In genomic region chr7:96708872-96709271, GRCh38 we compare ENCODE assay signal across 8 cellular contexts. TPM values are rescaled to one million over a fixed set of nuclear protein-coding genes. Genes with fewer than 3 reads are reported as not detected.
A peak's percentile ranks its signal among the peaks of the same experiment; 100 is the strongest.
DNase-seq lines count a peak whose midpoint lies in the region; ATAC-seq, FAIRE-seq and TF ChIP-seq lines count a peak whose summit lies in the region.

No MANE protein-coding gene starts in this region.

- BruUV-seq in A673 (replicated peaks; lab: Mats Ljungman, UMichigan) (no TSS peak), endothelial cell of umbilical vein (replicated peaks; lab: Mats Ljungman, UMichigan) (no TSS peak)

- H3K36me3 ChIP-seq in A673 (ENCODE audit: insufficient read depth, low read length, poor library complexity, severe bottlenecking) (peaks cover 17% of the 10 kb centered on the region), endothelial cell of umbilical vein (ENCODE audit: control insufficient read depth in 2 of 2, extremely low read depth in 1 of 2, insufficient read depth in 2 of 2, low read length in 2 of 2) (peaks cover 2 to 3% of the 10 kb centered on the region in 2 experiments)

- H3K4me3 ChIP-seq in A673 (ENCODE audit: low read depth, low read length, poor library complexity, severe bottlenecking) (peak overlapping the region; percentile 92), endothelial cell of umbilical vein (replicated peaks in 1 of 3; ENCODE audit: insufficient read depth in 1 of 3, low read depth in 1 of 3, low read length in 3 of 3) (peak overlapping the region; percentile 70 to 98 (median 73))

- no peak for TF ChIP-seq CTCF in A673 (conservative IDR thresholded peaks at IDR 0.05; ENCODE audit: low read depth, low read length)
- no peak for TF ChIP-seq CTCF in endothelial cell of umbilical vein (IDR thresholded peaks at IDR 0.05; ENCODE audit: extremely low read depth in 1 of 2, insufficient read depth in 1 of 2, low read depth in 1 of 2, low read length in 2 of 2)

- dilution Hi-C loops in endothelial cell of umbilical vein (cut with MboI; ENCODE audit: extremely low pct_ligation_motif_present, low sequenced_read_pairs), result no loop called here

- CTCF ChIA-PET in A673 (lab: Charles Lee), result no interaction called here
- CTCF ChIA-PET in endothelial cell of umbilical vein (lab: Charles Lee), result interaction anchor here (1.5 kb wide), 1 partner anchor 620 kb away, joined by 3 read pairs; no protein-coding TSS in a partner anchor

- H3K9me3 ChIP-seq in A673 (ENCODE audit: low read depth, low read length, poor library complexity, severe bottlenecking), result peaks cover 2% of the 10 kb centered on the region
- H3K9me3 ChIP-seq in endothelial cell of umbilical vein (replicated peaks; ENCODE audit: control insufficient read depth, insufficient read depth, low read length), result peaks cover 2% of the 10 kb centered on the region

- H3K27ac ChIP-seq in A673 (ENCODE audit: low read depth, low read length, poor library complexity, severe bottlenecking), result peak overlapping the region; percentile 98
- peak overlapping the region; percentile 96 for H3K27ac ChIP-seq in endothelial cell of umbilical vein (ENCODE audit: insufficient read depth, low read depth, low read length)

- peaks cover 13% of the 10 kb centered on the region for H3K4me1 ChIP-seq in A673 (ENCODE audit: insufficient read depth, low read length, poor library complexity, severe bottlenecking)
- H3K4me1 ChIP-seq in endothelial cell of umbilical vein (ENCODE audit: control insufficient read depth, extremely low read depth, insufficient read depth, low read length), result peaks cover 15% of the 10 kb centered on the region

- H3K9me1 ChIP-seq in endothelial cell of umbilical vein (replicated peaks; ENCODE audit: control insufficient read depth, extremely low read depth, insufficient read depth, low read length), result no peaks in the 10 kb centered on the region

- H3K79me2 ChIP-seq in endothelial cell of umbilical vein (ENCODE audit: control insufficient read depth, insufficient read depth, low read length), result peaks cover 51% of the 10 kb centered on the region

- H3K4me2 ChIP-seq in endothelial cell of umbilical vein (ENCODE audit: insufficient read depth, low read length), result peak overlapping the region; percentile 95

- DNase-seq in A673 (ENCODE audit: low spot score) (peak; percentile 14), NCI-H69 (lab: John Stamatoyannopoulos, UW) (peak; percentile 61), endothelial cell of umbilical vein (ENCODE audit: low read depth, low spot score) (no peak), pons (ENCODE audit: low spot score) (peak; percentile 9)
- DNase-seq in activated CD4-positive, CD25-positive, alpha-beta regulatory T cell (lab: John Stamatoyannopoulos, UW), result no peak
- DNase-seq in activated CD4-positive, alpha-beta T cell treated with anti-CD3 and anti-CD28 coated beads, Interleukin-2, amount 50 U/mL, for 1 hour, result no peak

- no peak for TF ChIP-seq POLR2A in endothelial cell of umbilical vein (IDR thresholded peaks at IDR 0.05; ENCODE audit: low read depth, low read length)

- no peaks in the 10 kb centered on the region for H4K20me1 ChIP-seq in endothelial cell of umbilical vein (replicated peaks; ENCODE audit: control insufficient read depth, extremely low read depth, insufficient read depth, low read length)

- POLR2A ChIA-PET in A673 (lab: Charles Lee; ENCODE audit: low non-redundant PET) (interaction anchor here (0.7 kb wide), 1 partner anchor 170 kb away, joined by 3 read pairs; no protein-coding TSS in a partner anchor), endothelial cell of umbilical vein (lab: Charles Lee) (interaction anchor here (1.4 kb wide), 1 partner anchor 34 kb away, joined by 3 read pairs; no protein-coding TSS in a partner anchor)

- H3K9ac ChIP-seq in endothelial cell of umbilical vein (replicated peaks; ENCODE audit: extremely low read depth, insufficient read depth, low read length), result peak overlapping the region; percentile 97

- no peaks in the 10 kb centered on the region for H3K27me3 ChIP-seq in A673 (replicated peaks; ENCODE audit: insufficient read depth, low read depth, low read length, poor library complexity)
- H3K27me3 ChIP-seq in endothelial cell of umbilical vein (ENCODE audit: control insufficient read depth in 2 of 2, insufficient read depth in 2 of 2, low read length in 2 of 2), result peaks cover 0 to 3% of the 10 kb centered on the region in 2 experiments

- intact Hi-C loops in A673 (cut with micrococcal nuclease; ENCODE audit: unreplicated experiment) (no loop called here), endothelial cell of umbilical vein (cut with micrococcal nuclease) (loop anchor here (1.0 to 10.0 kb wide), 7 partner anchors 11 to 794 kb away; partner anchors contain the start of gene SLC25A13)

- no peak for FAIRE-seq in endothelial cell of umbilical vein (lab: Jason Lieb, UNC)

- ATAC-seq in GM19452 (IDR thresholded peaks at IDR 0.05; ENCODE audit: unreplicated experiment), result peak; percentile 4
- ATAC-seq in GM21576 (IDR thresholded peaks at IDR 0.05; ENCODE audit: unreplicated experiment), result no peak

- H2AFZ ChIP-seq in endothelial cell of umbilical vein (ENCODE audit: low read depth, low read length), result peak overlapping the region; percentile 100

TF ChIP-seq in endothelial cell of umbilical vein, 7 proteins besides CTCF, POLR2A, EP300 and RAD21:
- TF ChIP-seq MYC (IDR thresholded peaks at IDR 0.05; ENCODE audit: low read depth, low read length) (no peak), POLR2AphosphoS5 (IDR thresholded peaks at IDR 0.05; ENCODE audit: insufficient read depth, low read depth, low read length) (no peak), FOS (IDR thresholded peaks at IDR 0.05; ENCODE audit: borderline replicate concordance, insufficient read depth, low read length) (no peak), EZH2 (IDR thresholded peaks at IDR 0.05; ENCODE audit: borderline replicate concordance, low read depth, low read length, severe bottlenecking) (no peak), GATA2 (IDR thresholded peaks at IDR 0.05; ENCODE audit: insufficient read depth, insufficient read length, low read depth, low read length) (no peak), JUN (IDR thresholded peaks at IDR 0.05; ENCODE audit: borderline replicate concordance, insufficient read depth, insufficient read length, low read depth) (no peak), MAX (IDR thresholded peaks at IDR 0.05; ENCODE audit: insufficient read depth, insufficient read length) (no peak)

RNA-seq across cellular contexts. Expression of gene SEM1, which starts 0.8 kb away (rescaled TPM):
- total RNA-seq in A673 (2021), result 115 and 122 TPM in 2 replicates
- 81.6 and 94.7 TPM in 2 replicates for total RNA-seq in endothelial cell of umbilical vein
- 9.2 and 16.7 TPM in 2 replicates for polyA plus RNA-seq in endothelial cell of umbilical vein
- 36.5 and 43.3 TPM in 2 replicates for polyA plus RNA-seq in endothelial cell of umbilical vein (2011; cell fraction: cytosol; rRNA removed)
- 18.6 and 28.4 TPM in 2 replicates for polyA plus RNA-seq in endothelial cell of umbilical vein (2011; cell fraction: nucleus; rRNA removed)
- polyA plus RNA-seq in endothelial cell of umbilical vein (2012), result 394 and 491 TPM in 2 replicates
- polyA minus RNA-seq in endothelial cell of umbilical vein, result 12.8 and 27.6 TPM in 2 replicates
- 12.1 TPM for polyA minus RNA-seq in endothelial cell of umbilical vein (2011; cell fraction: cytosol; rRNA and poly(A)+ RNA removed)
- 23.0 and 35.1 TPM in 2 replicates for polyA minus RNA-seq in endothelial cell of umbilical vein (2011; cell fraction: nucleus; rRNA and poly(A)+ RNA removed)

Comparison
In these comparisons a context has a peak if more than half of its experiments do, and no peak if none do; other contexts are left out.
1. DNase-seq: peak in A673 (single experiment), NCI-H69 (single experiment) and pons (single experiment); none in endothelial cell of umbilical vein (single experiment), activated CD4-positive, CD25-positive, alpha-beta regulatory T cell (0 of 4) and activated CD4-positive, alpha-beta T cell treated with anti-CD3 and anti-CD28 coated beads, Interleukin-2, amount 50 U/mL, for 1 hour (single experiment).